1 cellular context compared by ENCODE assay signal in the genomic region with DNA sequence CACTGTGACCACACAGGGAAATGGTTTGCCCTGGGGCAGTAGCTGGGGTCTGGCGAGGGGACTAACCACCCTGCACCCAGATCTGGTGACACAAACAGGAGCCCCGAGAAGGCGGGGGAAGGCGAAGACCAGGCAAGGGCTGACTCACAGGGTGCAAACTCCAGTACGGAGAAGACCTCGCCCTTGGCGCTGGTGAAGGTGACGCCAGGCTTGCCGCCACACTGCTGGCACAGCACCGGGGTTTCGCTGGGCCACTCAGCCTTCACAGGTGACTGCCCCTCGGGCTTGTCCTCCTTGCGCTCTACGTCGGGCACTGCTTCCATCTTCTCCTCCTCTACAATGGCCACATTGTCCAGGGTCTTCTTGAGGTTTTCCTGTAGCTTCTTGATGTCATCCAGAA.
TF ChIP-seq lines count a peak whose summit lies in the region.

No MANE protein-coding gene starts in this region.

TF ChIP-seq in HepG2, 621 proteins besides CTCF, POLR2A, EP300 and RAD21:
- TF ChIP-seq, protein P1, sequence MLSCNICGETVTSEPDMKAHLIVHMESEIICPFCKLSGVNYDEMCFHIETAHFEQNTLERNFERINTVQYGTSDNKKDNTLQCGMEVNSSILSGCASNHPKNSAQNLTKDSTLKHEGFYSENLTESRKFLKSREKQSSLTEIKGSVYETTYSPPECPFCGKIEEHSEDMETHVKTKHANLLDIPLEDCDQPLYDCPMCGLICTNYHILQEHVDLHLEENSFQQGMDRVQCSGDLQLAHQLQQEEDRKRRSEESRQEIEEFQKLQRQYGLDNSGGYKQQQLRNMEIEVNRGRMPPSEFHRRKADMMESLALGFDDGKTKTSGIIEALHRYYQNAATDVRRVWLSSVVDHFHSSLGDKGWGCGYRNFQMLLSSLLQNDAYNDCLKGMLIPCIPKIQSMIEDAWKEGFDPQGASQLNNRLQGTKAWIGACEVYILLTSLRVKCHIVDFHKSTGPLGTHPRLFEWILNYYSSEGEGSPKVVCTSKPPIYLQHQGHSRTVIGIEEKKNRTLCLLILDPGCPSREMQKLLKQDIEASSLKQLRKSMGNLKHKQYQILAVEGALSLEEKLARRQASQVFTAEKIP (CRISPR knock-in tag; IDR thresholded peaks at IDR 0.05; ENCODE audit: borderline replicate concordance), result no peak
- TF ChIP-seq NONO (IDR thresholded peaks at IDR 0.05), result no peak
- TF ChIP-seq NONO (CRISPR knock-in tag; conservative IDR thresholded peaks at IDR 0.05), result no peak
- no peak for TF ChIP-seq CREM (IDR thresholded peaks at IDR 0.05)
- TF ChIP-seq CREM (CRISPR knock-in tag; IDR thresholded peaks at IDR 0.05), result peak; percentile 15; the same call in 1 of the 2 replicates
- TF ChIP-seq ZNF772 (CRISPR knock-in tag; IDR thresholded peaks at IDR 0.05), result no peak
- TF ChIP-seq SATB2 (CRISPR knock-in tag; IDR thresholded peaks at IDR 0.05), result no peak
- TF ChIP-seq, protein P2, sequence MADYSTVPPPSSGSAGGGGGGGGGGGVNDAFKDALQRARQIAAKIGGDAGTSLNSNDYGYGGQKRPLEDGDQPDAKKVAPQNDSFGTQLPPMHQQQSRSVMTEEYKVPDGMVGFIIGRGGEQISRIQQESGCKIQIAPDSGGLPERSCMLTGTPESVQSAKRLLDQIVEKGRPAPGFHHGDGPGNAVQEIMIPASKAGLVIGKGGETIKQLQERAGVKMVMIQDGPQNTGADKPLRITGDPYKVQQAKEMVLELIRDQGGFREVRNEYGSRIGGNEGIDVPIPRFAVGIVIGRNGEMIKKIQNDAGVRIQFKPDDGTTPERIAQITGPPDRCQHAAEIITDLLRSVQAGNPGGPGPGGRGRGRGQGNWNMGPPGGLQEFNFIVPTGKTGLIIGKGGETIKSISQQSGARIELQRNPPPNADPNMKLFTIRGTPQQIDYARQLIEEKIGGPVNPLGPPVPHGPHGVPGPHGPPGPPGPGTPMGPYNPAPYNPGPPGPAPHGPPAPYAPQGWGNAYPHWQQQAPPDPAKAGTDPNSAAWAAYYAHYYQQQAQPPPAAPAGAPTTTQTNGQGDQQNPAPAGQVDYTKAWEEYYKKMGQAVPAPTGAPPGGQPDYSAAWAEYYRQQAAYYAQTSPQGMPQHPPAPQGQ (CRISPR knock-in tag; IDR thresholded peaks at IDR 0.05; ENCODE audit: borderline replicate concordance), result no peak
